Comparison of ENCODE assay signal across 27 cellular contexts in genomic region chr7:74282748-74283459, GRCh38. TPM values are rescaled to one million over a fixed set of nuclear protein-coding genes. Genes with fewer than 3 reads are reported as not detected.
DNase-seq lines count a peak whose midpoint lies in the region; ATAC-seq, FAIRE-seq and TF ChIP-seq lines count a peak whose summit lies in the region.
"Had no signal": no experiment of that assay in that cellular context is flagged by ENCODE, and none has a peak within 500 bp of the region (broad histone marks: within the 10 kb centered on the region; RNA-seq: fewer than 3 reads in every experiment).

No MANE protein-coding gene starts in this region.

- no peak for TF ChIP-seq RAD21 in HepG2 (CRISPR knock-in tag; IDR thresholded peaks at IDR 0.05)

- H4K20me1 ChIP-seq in HepG2 (ENCODE audit: insufficient read depth, low read length): no peaks in the 10 kb centered on the region

- H3K4me1 Mint-ChIP-seq in nephron (peaks cover 10% of the 10 kb centered on the region), type B pancreatic cell (ENCODE audit: unreplicated experiment) (peaks cover 9% of the 10 kb centered on the region)
- H3K4me1 Mint-ChIP-seq: activated T-helper 17 cell treated with anti-CD3 and anti-CD28 coated beads, Interleukin-2, amount 50 U/mL, for 72 hours had no signal

- H3K4me3 ChIP-seq in HepG2 (replicated peaks in 1 of 3; ENCODE audit: insufficient read depth in 1 of 3, low read depth in 2 of 3, low read length in 3 of 3): no peak overlapping the region
- no peak overlapping the region for H3K4me3 ChIP-seq in right lobe of liver
- H3K4me3 ChIP-seq: esophagus squamous epithelium, gastroesophageal sphincter, lower lobe of right lung, upper lobe of right lung had no signal

- in situ Hi-C loops in HepG2 (cut with HindIII; ENCODE audit: extremely low pct_ligation_motif_present, low pct_unique_long_range_greater_than_20kb): no loop called here

- H3K27ac ChIP-seq in HepG2 (ENCODE audit: extremely low read length, insufficient read depth, low read length): no peak overlapping the region
- H3K27ac ChIP-seq in right lobe of liver: no peak overlapping the region
- H3K27ac ChIP-seq in caudate nucleus (ENCODE audit: low read depth, low read length): peak overlapping the region; percentile 56
- H3K27ac ChIP-seq: esophagus squamous epithelium, gastroesophageal sphincter, lower lobe of right lung, RWPE1, upper lobe of right lung, WERI-Rb-1 had no signal

- BruUV-seq in HepG2 (replicated peaks; lab: Mats Ljungman, UMichigan): no TSS peak

- no peak overlapping the region for H3K9ac ChIP-seq in HepG2 (ENCODE audit: insufficient read depth, low read depth, low read length)

- TF ChIP-seq CTCF in HepG2 (CRISPR knock-in tag; IDR thresholded peaks at IDR 0.05) (no peak), right lobe of liver (IDR thresholded peaks at IDR 0.05) (no peak), nephron (IDR thresholded peaks at IDR 0.05; ENCODE audit: unreplicated experiment in 3 of 3) (no peak), type B pancreatic cell (conservative IDR thresholded peaks at IDR 0.05) (no peak)

- H2AFZ ChIP-seq in HepG2 (ENCODE audit: low read length): no peak overlapping the region

- no peak overlapping the region for H3K4me2 ChIP-seq in HepG2 (ENCODE audit: low read depth, low read length)

- TF ChIP-seq POLR2A in HepG2 (IDR thresholded peaks at IDR 0.05; ENCODE audit: insufficient read depth in 1 of 2, low read depth in 2 of 2, low read length in 2 of 2): no peak
- TF ChIP-seq POLR2A in right lobe of liver (IDR thresholded peaks at IDR 0.05): no peak

- H3K36me3 Mint-ChIP-seq in nephron (ENCODE audit: low read depth) (no peaks in the 10 kb centered on the region), type B pancreatic cell (no peaks in the 10 kb centered on the region)
- H3K36me3 Mint-ChIP-seq: activated naive CD8-positive, alpha-beta T cell had no signal

- DNase-seq in HepG2 (ENCODE audit: low spot score): peak; percentile 41
- DNase-seq in right lobe of liver: no peak
- DNase-seq in caudate nucleus (lab: John Stamatoyannopoulos, UW): peak in 2 of 61 donors; percentile 18 to 26
- DNase-seq in type B pancreatic cell (ENCODE audit: extremely low spot score, unreplicated experiment): no peak
- no peak for DNase-seq in medulla oblongata (ENCODE audit: extremely low spot score)
- DNase-seq in kidney glomerular epithelial cell (lab: John Stamatoyannopoulos, UW): no peak
- DNase-seq in NCI-H2081 (lab: John Stamatoyannopoulos, UW): no peak
- DNase-seq: 8988T; activated CD4-positive, alpha-beta T cell treated with anti-CD3 and anti-CD28 coated beads, Interleukin-2, amount 50 U/mL, for 4 hours; activated CD8-positive, alpha-beta memory T cell treated with anti-CD3 and anti-CD28 coated beads, Interleukin-2, amount 50 U/mL, for 4 hours; esophagus squamous epithelium; islet precursor cell; lower lobe of right lung; NCI-H524 treated with DMSO at 0.1 percent for 48 hours; occipital lobe; right cardiac atrium; upper lobe of right lung had no signal

- CTCF ChIA-PET in HepG2 (lab: Yijun Ruan, JAX; ENCODE audit: low intra/inter-chr PET ratio, low total read pairs): no interaction called here

- intact Hi-C loops in HepG2 (cut with micrococcal nuclease; ENCODE audit: unreplicated experiment) (no loop called here), right lobe of liver (cut with DNase I) (no loop called here)

- TF ChIP-seq EP300 in HepG2 (IDR thresholded peaks at IDR 0.05; ENCODE audit: low read depth in 2 of 2, low read length in 2 of 2) (no peak), HepG2 (CRISPR knock-in tag; IDR thresholded peaks at IDR 0.05; ENCODE audit: borderline replicate concordance) (no peak)

- H3K4me1 ChIP-seq in HepG2 (ENCODE audit: insufficient read depth, low read length) (peaks cover 62% of the 10 kb centered on the region), right lobe of liver (no peaks in the 10 kb centered on the region)

- POLR2A ChIA-PET in HepG2 (lab: Yijun Ruan, JAX): interaction anchor here (0.8 kb wide), 1 partner anchor 19 kb away, joined by 3 read pairs; no protein-coding TSS in a partner anchor

- H3K27me3 ChIP-seq in HepG2 (ENCODE audit: control insufficient read depth in 1 of 2, insufficient read depth in 2 of 2, low read length in 2 of 2) (peaks cover 0 to 12% of the 10 kb centered on the region in 2 experiments; a peak in 2 of 5 replicates), right lobe of liver (no peaks in the 10 kb centered on the region)
- H3K27me3 ChIP-seq: esophagus squamous epithelium, gastroesophageal sphincter, upper lobe of right lung had no signal

- H3K27me3 Mint-ChIP-seq in nephron (ENCODE audit: low read depth): peaks cover 5% of the 10 kb centered on the region
- H3K27me3 Mint-ChIP-seq in type B pancreatic cell: no peaks in the 10 kb centered on the region

- FAIRE-seq in HepG2 (lab: Jason Lieb, UNC): no peak
- FAIRE-seq: astrocyte had no signal

- ATAC-seq in HepG2 (no peak), right lobe of liver (no peak)
- ATAC-seq: activated T-helper 17 cell treated with anti-CD3 and anti-CD28 coated beads, Interleukin-2, amount 50 U/mL, for 72 hours; gastroesophageal sphincter; HCT116; lower lobe of right lung; right cardiac atrium; SK-N-SH treated with all-trans-retinoic acid at 6 μM for 48 hours; upper lobe of right lung had no signal

- no peaks in the 10 kb centered on the region for H3K9me3 Mint-ChIP-seq in nephron
- H3K9me3 Mint-ChIP-seq in type B pancreatic cell: no peaks in the 10 kb centered on the region
- H3K9me3 Mint-ChIP-seq: activated T-helper 17 cell treated with anti-CD3 and anti-CD28 coated beads, Interleukin-2, amount 50 U/mL, for 72 hours; T-helper 2 cell treated with Interferon-gamma antibody and Interleukin-4, amounts not matched to agents 5 μg/mL and 100 μg/mL, for 36 hours had no signal

- WGBS in HepG2 (ENCODE audit: low lambda C conversion rate): 23% methylated on average over 13 of the region's 14 CpGs
- WGBS in right lobe of liver (ENCODE audit: insufficient coverage, low coverage, low lambda C conversion rate, missing lambda C conversion rate): 100% methylated on average over 2 of the region's 14 CpGs

- H3K4me3 Mint-ChIP-seq in nephron (no peak overlapping the region), type B pancreatic cell (no peak overlapping the region)
- H3K4me3 Mint-ChIP-seq: activated naive CD8-positive, alpha-beta T cell; activated T-helper 17 cell treated with anti-CD3 and anti-CD28 coated beads, Interleukin-2, amount 50 U/mL, for 72 hours; T-helper 2 cell treated with Interferon-gamma antibody and Interleukin-4, amounts not matched to agents 5 μg/mL and 100 μg/mL, for 36 hours had no signal

- H3K9me3 ChIP-seq in HepG2 (ENCODE audit: low read length) (no peaks in the 10 kb centered on the region), right lobe of liver (no peaks in the 10 kb centered on the region)
- H3K9me3 ChIP-seq: esophagus squamous epithelium, gastroesophageal sphincter, lower lobe of right lung, upper lobe of right lung had no signal

- H3K27ac Mint-ChIP-seq in nephron (peak overlapping the region in 2 of 3 experiments; percentile 53 to 77), type B pancreatic cell (peak overlapping the region; percentile 70)
- H3K27ac Mint-ChIP-seq: activated naive CD8-positive, alpha-beta T cell; activated T-helper 17 cell treated with anti-CD3 and anti-CD28 coated beads, Interleukin-2, amount 50 U/mL, for 72 hours; T-helper 2 cell treated with Interferon-gamma antibody and Interleukin-4, amounts not matched to agents 5 μg/mL and 100 μg/mL, for 36 hours had no signal

- H3K36me3 ChIP-seq in HepG2 (replicated peaks in 1 of 2; ENCODE audit: control insufficient read depth in 1 of 2, insufficient read depth in 2 of 2, low read length in 2 of 2): no peaks in the 10 kb centered on the region
- H3K36me3 ChIP-seq in right lobe of liver: no peaks in the 10 kb centered on the region
- H3K36me3 ChIP-seq: esophagus squamous epithelium, gastroesophageal sphincter, lower lobe of right lung, upper lobe of right lung, WERI-Rb-1 had no signal

- no peaks in the 10 kb centered on the region for H3K79me2 ChIP-seq in HepG2 (ENCODE audit: insufficient read depth, low read length)

RNA-seq across cellular contexts. Expression of gene CLIP2, which starts 6.3 kb away (rescaled TPM):
- 13.6 and 17.4 TPM in 2 replicates for total RNA-seq in HepG2 (2016; rRNA removed; fragmentation: Illumina TruSeq; extraction: Trizol)
- 7.5 and 7.6 TPM in 2 replicates for total RNA-seq in HepG2 (2016; cell fraction: cytosol; rRNA removed; fragmentation: Illumina TruSeq; extraction: Trizol; ENCODE audit: low read depth)
- total RNA-seq in HepG2 (2016; cell fraction: insoluble cytoplasmic fraction; rRNA removed; fragmentation: Illumina TruSeq; extraction: Trizol): 10.6 and 19.9 TPM in 2 replicates
- total RNA-seq in HepG2 (2016; cell fraction: membrane; rRNA removed; fragmentation: Illumina TruSeq; extraction: Trizol): 9.6 and 10.3 TPM in 2 replicates
- 15.2 and 16.4 TPM in 2 replicates for total RNA-seq in HepG2 (2016; cell fraction: nucleus; rRNA removed; fragmentation: Illumina TruSeq; extraction: Trizol)
- polyA plus RNA-seq in HepG2 (2011; rRNA removed): 6.5 and 9.2 TPM in 2 replicates
- polyA plus RNA-seq in HepG2 (2011; cell fraction: cytosol; rRNA removed): 6.5 and 7.4 TPM in 2 replicates
- polyA plus RNA-seq in HepG2 (2011; cell fraction: nucleus; rRNA removed): 19.0 and 19.1 TPM in 2 replicates
- polyA plus RNA-seq in HepG2 (2012): 14.2 and 32.5 TPM in 2 replicates
- polyA plus RNA-seq in HepG2 (2016; cell fraction: cytosol; fragmentation: Illumina TruSeq; extraction: Trizol; ENCODE audit: low read depth): 1.6 and 1.8 TPM in 2 replicates
- polyA plus RNA-seq in HepG2 (2016; cell fraction: insoluble cytoplasmic fraction; fragmentation: Illumina TruSeq; extraction: Trizol; ENCODE audit: low read depth): 10.0 and 13.1 TPM in 2 replicates
- 4.5 and 5.2 TPM in 2 replicates for polyA plus RNA-seq in HepG2 (2016; cell fraction: membrane; fragmentation: Illumina TruSeq; extraction: Trizol; ENCODE audit: low read depth)
- polyA plus RNA-seq in HepG2 (2016; cell fraction: nucleus; fragmentation: Illumina TruSeq; extraction: Trizol; ENCODE audit: insufficient read depth, low read depth): 22.6 and 24.8 TPM in 2 replicates
- 2.9 and 19.1 TPM in 2 replicates for polyA minus RNA-seq in HepG2 (2011; rRNA and poly(A)+ RNA removed; ENCODE audit: low replicate concordance)
- 9.1 and 11.1 TPM in 2 replicates for polyA minus RNA-seq in HepG2 (2011; cell fraction: cytosol; rRNA and poly(A)+ RNA removed)
- polyA minus RNA-seq in HepG2 (2011; cell fraction: nucleus; rRNA and poly(A)+ RNA removed): 14.3 and 17.3 TPM in 2 replicates
- 1 to 10 TPM; 2.8 to 6.8 (median 4.2) TPM for total RNA-seq in right lobe of liver
- 45.0 and 48.9 TPM in 2 replicates for total RNA-seq in type B pancreatic cell (ENCODE audit: low replicate concordance)

RNA-seq across cellular contexts. Expression of gene RFC2, which starts 28.7 kb away (rescaled TPM):
- total RNA-seq in HepG2 (2016; rRNA removed; fragmentation: Illumina TruSeq; extraction: Trizol) (43.5 and 51.2 TPM in 2 replicates), right lobe of liver (10 to 100 TPM in 5 of 6 experiments, 1 to 10 TPM in 1; 8.0 to 21.3 (median 12.2) TPM), type B pancreatic cell (ENCODE audit: low replicate concordance) (26.5 and 40.9 TPM in 2 replicates)
- 22.7 TPM in 2 replicates for total RNA-seq in HepG2 (2016; cell fraction: cytosol; rRNA removed; fragmentation: Illumina TruSeq; extraction: Trizol; ENCODE audit: low read depth)
- 44.7 and 55.0 TPM in 2 replicates for total RNA-seq in HepG2 (2016; cell fraction: insoluble cytoplasmic fraction; rRNA removed; fragmentation: Illumina TruSeq; extraction: Trizol)
- total RNA-seq in HepG2 (2016; cell fraction: membrane; rRNA removed; fragmentation: Illumina TruSeq; extraction: Trizol): 29.4 and 29.5 TPM in 2 replicates
- total RNA-seq in HepG2 (2016; cell fraction: nucleus; rRNA removed; fragmentation: Illumina TruSeq; extraction: Trizol): 16.1 and 16.4 TPM in 2 replicates
- polyA plus RNA-seq in HepG2 (2011; rRNA removed): 14.2 and 14.6 TPM in 2 replicates
- 12.7 and 17.2 TPM in 2 replicates for polyA plus RNA-seq in HepG2 (2011; cell fraction: cytosol; rRNA removed)
- 4.5 TPM in 2 replicates for polyA plus RNA-seq in HepG2 (2011; cell fraction: nucleus; rRNA removed)
- polyA plus RNA-seq in HepG2 (2012): 8.2 and 15.6 TPM in 2 replicates
- polyA plus RNA-seq in HepG2 (2016; cell fraction: cytosol; fragmentation: Illumina TruSeq; extraction: Trizol; ENCODE audit: low read depth): 20.5 and 22.0 TPM in 2 replicates
- 64.2 and 73.3 TPM in 2 replicates for polyA plus RNA-seq in HepG2 (2016; cell fraction: insoluble cytoplasmic fraction; fragmentation: Illumina TruSeq; extraction: Trizol; ENCODE audit: low read depth)
- 28.2 TPM in 2 replicates for polyA plus RNA-seq in HepG2 (2016; cell fraction: membrane; fragmentation: Illumina TruSeq; extraction: Trizol; ENCODE audit: low read depth)
- polyA plus RNA-seq in HepG2 (2016; cell fraction: nucleus; fragmentation: Illumina TruSeq; extraction: Trizol; ENCODE audit: insufficient read depth, low read depth): 27.9 and 32.8 TPM in 2 replicates
- polyA minus RNA-seq in HepG2 (2011; rRNA and poly(A)+ RNA removed; ENCODE audit: low replicate concordance): 19.7 and 106 TPM in 2 replicates
- polyA minus RNA-seq in HepG2 (2011; cell fraction: cytosol; rRNA and poly(A)+ RNA removed): 11.3 and 12.6 TPM in 2 replicates
- polyA minus RNA-seq in HepG2 (2011; cell fraction: nucleus; rRNA and poly(A)+ RNA removed): 9.6 and 11.5 TPM in 2 replicates
